Comparison of ENCODE assay signal across 14 cellular contexts in genomic region chr4:707929-708630, GRCh38. TPM values are rescaled to one million over a fixed set of nuclear protein-coding genes. Genes with fewer than 3 reads are reported as not detected.
DNase-seq lines count a peak whose midpoint lies in the region; ATAC-seq and TF ChIP-seq lines count a peak whose summit lies in the region.
"Had no signal": no experiment of that assay in that cellular context is flagged by ENCODE, and none has a peak within 500 bp of the region (broad histone marks: within the 10 kb centered on the region; RNA-seq: fewer than 3 reads in every experiment).

No MANE protein-coding gene starts in this region.

- H3K27me3 ChIP-seq in right cardiac atrium (ENCODE audit: control insufficient read depth, insufficient read depth) (no peaks in the 10 kb centered on the region), subcutaneous abdominal adipose tissue (ENCODE audit: control insufficient read depth in 5 of 5, insufficient read depth in 4 of 5, low read length in 5 of 5) (no peaks in the 10 kb centered on the region)
- no peaks in the 10 kb centered on the region for H3K27me3 ChIP-seq in CD4-positive, alpha-beta memory T cell (ENCODE audit: insufficient read depth, low read length)
- H3K27me3 ChIP-seq: left lung, ovary had no signal

- POLR2A ChIA-PET in naive thymus-derived CD8-positive, alpha-beta T cell (lab: Charles Lee): no interaction called here
- POLR2A ChIA-PET in CD4-positive, alpha-beta memory T cell (lab: Charles Lee; ENCODE audit: partially characterized antibody): no interaction called here

- H3K27ac ChIP-seq in right cardiac atrium (ENCODE audit: low read length) (no peak overlapping the region), subcutaneous abdominal adipose tissue (ENCODE audit: low read depth, low read length) (no peak overlapping the region)
- H3K27ac ChIP-seq in CD4-positive, alpha-beta memory T cell (ENCODE audit: low read depth, low read length): no peak overlapping the region
- H3K27ac ChIP-seq: ovary had no signal

- H3K4me1 Mint-ChIP-seq in chondrocyte (ENCODE audit: low read depth): peaks cover 35% of the 10 kb centered on the region
- H3K4me1 Mint-ChIP-seq in naive thymus-derived CD8-positive, alpha-beta T cell: peaks cover 16 to 38% (median 30%) of the 10 kb centered on the region in 4 donors
- peaks cover 10 to 32% (median 19%) of the 10 kb centered on the region in 4 donors for H3K4me1 Mint-ChIP-seq in CD4-positive, alpha-beta memory T cell

- peak overlapping the region; percentile 22 for H3K4me3 Mint-ChIP-seq in chondrocyte (ENCODE audit: unreplicated experiment)
- peak overlapping the region in 7 of 10 donors; percentile 25 to 78 (median 47) for H3K4me3 Mint-ChIP-seq in naive thymus-derived CD8-positive, alpha-beta T cell
- peak overlapping the region in 3 of 8 donors; percentile 25 to 44 (median 34) for H3K4me3 Mint-ChIP-seq in CD4-positive, alpha-beta memory T cell

- no peak for ATAC-seq in right cardiac atrium
- no peak for ATAC-seq in left ventricle myocardium superior
- no peak for ATAC-seq in naive thymus-derived CD8-positive, alpha-beta T cell
- no peak for ATAC-seq in GM21825 (IDR thresholded peaks at IDR 0.05; ENCODE audit: unreplicated experiment)
- ATAC-seq: left lung had no signal

- H3K9me3 ChIP-seq in right cardiac atrium (ENCODE audit: control insufficient read depth, low read length): no peaks in the 10 kb centered on the region
- H3K9me3 ChIP-seq in subcutaneous abdominal adipose tissue (ENCODE audit: control insufficient read depth in 5 of 5, low read length in 5 of 5): no peaks in the 10 kb centered on the region
- H3K9me3 ChIP-seq in CD4-positive, alpha-beta memory T cell (ENCODE audit: control insufficient read depth in 1 of 2, low read length in 2 of 2): no peaks in the 10 kb centered on the region
- H3K9me3 ChIP-seq: left lung, ovary had no signal

- H3K4me1 ChIP-seq in right cardiac atrium (ENCODE audit: control insufficient read depth, insufficient read depth, low read length) (peaks cover 7% of the 10 kb centered on the region), subcutaneous abdominal adipose tissue (ENCODE audit: control insufficient read depth in 5 of 5, insufficient read depth in 5 of 5, low read length in 5 of 5) (peaks cover 4 to 51% (median 39%) of the 10 kb centered on the region in 5 donors)
- peaks cover 29% of the 10 kb centered on the region for H3K4me1 ChIP-seq in CD4-positive, alpha-beta memory T cell (ENCODE audit: insufficient read depth, low read length)

- peak overlapping the region; percentile 36 for H3K27ac Mint-ChIP-seq in chondrocyte (ENCODE audit: unreplicated experiment)
- peak overlapping the region in 5 of 10 donors; percentile 33 to 79 (median 63) for H3K27ac Mint-ChIP-seq in naive thymus-derived CD8-positive, alpha-beta T cell
- H3K27ac Mint-ChIP-seq in CD4-positive, alpha-beta memory T cell: peak overlapping the region in 3 of 7 donors; percentile 15 to 71 (median 55)

- peaks cover 0 to 6% (median 0%) of the 10 kb centered on the region in 5 donors for H3K36me3 ChIP-seq in subcutaneous abdominal adipose tissue (ENCODE audit: control insufficient read depth in 5 of 5, insufficient read depth in 5 of 5, low read length in 5 of 5)
- no peaks in the 10 kb centered on the region for H3K36me3 ChIP-seq in CD4-positive, alpha-beta memory T cell (ENCODE audit: insufficient read depth, low read length)
- H3K36me3 ChIP-seq: left lung, ovary had no signal

- intact Hi-C loops in right cardiac atrium (cut with DNase I): no loop called here
- intact Hi-C loops in left ventricle myocardium superior (cut with micrococcal nuclease): no loop called here
- intact Hi-C loops in CD4-positive, alpha-beta memory T cell (cut with micrococcal nuclease): no loop called here

- H3K27me3 Mint-ChIP-seq in chondrocyte (ENCODE audit: low read depth): no peaks in the 10 kb centered on the region
- no peaks in the 10 kb centered on the region for H3K27me3 Mint-ChIP-seq in naive thymus-derived CD8-positive, alpha-beta T cell
- H3K27me3 Mint-ChIP-seq in CD4-positive, alpha-beta memory T cell: no peaks in the 10 kb centered on the region

- H3K9me3 Mint-ChIP-seq in chondrocyte (ENCODE audit: low read depth): no peaks in the 10 kb centered on the region
- H3K9me3 Mint-ChIP-seq in naive thymus-derived CD8-positive, alpha-beta T cell: no peaks in the 10 kb centered on the region
- H3K9me3 Mint-ChIP-seq in CD4-positive, alpha-beta memory T cell: no peaks in the 10 kb centered on the region

- WGBS in right cardiac atrium: 83% methylated on average over 11 of the region's 11 CpGs

- peaks cover 1% of the 10 kb centered on the region for H3K36me3 Mint-ChIP-seq in chondrocyte (ENCODE audit: low read depth)
- peaks cover 0 to 5% (median 0%) of the 10 kb centered on the region in 3 donors for H3K36me3 Mint-ChIP-seq in naive thymus-derived CD8-positive, alpha-beta T cell
- H3K36me3 Mint-ChIP-seq in CD4-positive, alpha-beta memory T cell: peaks cover 0 to 2% of the 10 kb centered on the region in 2 donors

- CTCF ChIA-PET in CD4-positive, alpha-beta memory T cell (lab: Charles Lee; ENCODE audit: partially characterized antibody): no interaction called here

- peak overlapping the region in 3 of 5 donors; percentile 39 to 46 (median 44) for H3K9ac ChIP-seq in subcutaneous abdominal adipose tissue (ENCODE audit: low read length in 5 of 5)

- DNase-seq in right cardiac atrium: peak in 2 of 3 donors; percentile 46 to 60
- no peak for DNase-seq in left ventricle myocardium superior
- no peak for DNase-seq in chondrocyte (ENCODE audit: low spot score)
- DNase-seq in naive thymus-derived CD8-positive, alpha-beta T cell: peak in 1 of 10 donors; percentile 57
- no peak for DNase-seq in CD4-positive, alpha-beta memory T cell
- no peak for DNase-seq in activated effector memory CD4-positive, alpha-beta T cell treated with anti-CD3 and anti-CD28 coated beads, Interleukin-2, amount 50 U/mL, for 16 hours
- DNase-seq: activated CD4-positive, alpha-beta T cell treated with anti-CD3 and anti-CD28 coated beads, Interleukin-2, amount 50 U/mL, for 1 hour; left lung; MV-4-11; NCI-H226; ovary had no signal

- H3K4me3 ChIP-seq in right cardiac atrium (ENCODE audit: low read length): no peak overlapping the region
- H3K4me3 ChIP-seq in subcutaneous abdominal adipose tissue (ENCODE audit: low read depth in 1 of 5, low read length in 5 of 5): peak overlapping the region in 3 of 5 donors; percentile 3 to 39 (median 24)
- no peak overlapping the region for H3K4me3 ChIP-seq in CD4-positive, alpha-beta memory T cell (ENCODE audit: low read length in 2 of 2)

- TF ChIP-seq CTCF in chondrocyte (IDR thresholded peaks at IDR 0.05): no peak

RNA-seq across cellular contexts. Expression of gene PCGF3, which starts 2.4 kb away (rescaled TPM):
- total RNA-seq in right cardiac atrium (10 to 100 TPM; 25.0 to 28.6 (median 26.4) TPM), left ventricle myocardium superior (20.9 TPM), chondrocyte (54.1 to 60.8 TPM (median 55.4 TPM) in 3 replicates)
- polyA plus RNA-seq in right cardiac atrium: 30.1 TPM
- 10 to 100 TPM; 45.6 to 49.3 TPM for total RNA-seq in naive thymus-derived CD8-positive, alpha-beta T cell
- 1 to 10 TPM; 3.4 to 4.4 (median 3.9) TPM for polyA plus RNA-seq in naive thymus-derived CD8-positive, alpha-beta T cell
- 10 to 100 TPM; 66.1 to 73.8 TPM for total RNA-seq in CD4-positive, alpha-beta memory T cell
- 1 to 10 TPM; 2.9 to 5.0 TPM for polyA plus RNA-seq in CD4-positive, alpha-beta memory T cell

RNA-seq across cellular contexts. Expression of gene SLC49A3, which starts 19.1 kb away (rescaled TPM):
- total RNA-seq in right cardiac atrium (10 to 100 TPM; 13.7 to 19.5 (median 16.9) TPM), left ventricle myocardium superior (12.6 TPM), chondrocyte (0.85 to 1.3 TPM (median 0.89 TPM) in 3 replicates)
- polyA plus RNA-seq in right cardiac atrium: 10.6 TPM
- total RNA-seq in naive thymus-derived CD8-positive, alpha-beta T cell: 1 to 10 TPM; 2.0 to 3.7 TPM
- under 1 TPM in 2 of 3 donors, not detected in 1; 0.30 to 0.38 TPM for polyA plus RNA-seq in naive thymus-derived CD8-positive, alpha-beta T cell
- total RNA-seq in CD4-positive, alpha-beta memory T cell: 1 to 10 TPM; 1.0 to 1.7 TPM
- not detected for polyA plus RNA-seq in CD4-positive, alpha-beta memory T cell
- total RNA-seq: HT1080 had no signal

RNA-seq across cellular contexts. Expression of gene MYL5, which starts 33.7 kb away (rescaled TPM):
- total RNA-seq in right cardiac atrium: 1 to 10 TPM; 4.0 to 6.0 (median 4.7) TPM
- 3.8 TPM for polyA plus RNA-seq in right cardiac atrium
- total RNA-seq in left ventricle myocardium superior: 2.7 TPM
- total RNA-seq in chondrocyte: 22.8 to 26.5 TPM (median 25.6 TPM) in 3 replicates
- total RNA-seq in naive thymus-derived CD8-positive, alpha-beta T cell: 10 to 100 TPM; 34.9 to 35.6 TPM
- 10 to 100 TPM in 1 of 3 donors, 1 to 10 TPM in 2; 3.1 to 13.9 (median 7.5) TPM for polyA plus RNA-seq in naive thymus-derived CD8-positive, alpha-beta T cell
- 10 to 100 TPM; 12.1 to 15.4 TPM for total RNA-seq in CD4-positive, alpha-beta memory T cell
- 1 to 10 TPM; 2.1 to 3.2 TPM for polyA plus RNA-seq in CD4-positive, alpha-beta memory T cell

RNA-seq across cellular contexts. Expression of gene ATP5ME, which starts 34.0 kb away (rescaled TPM):
- total RNA-seq in right cardiac atrium: 100 to 1,000 TPM; 689 to 911 (median 734) TPM
- 1,352 TPM for polyA plus RNA-seq in right cardiac atrium
- 1,128 TPM for total RNA-seq in left ventricle myocardium superior
- total RNA-seq in chondrocyte: 240 to 279 TPM (median 256 TPM) in 3 replicates
- total RNA-seq in naive thymus-derived CD8-positive, alpha-beta T cell: 100 to 1,000 TPM; 146 to 155 TPM
- polyA plus RNA-seq in naive thymus-derived CD8-positive, alpha-beta T cell: 100 to 1,000 TPM; 420 to 468 (median 462) TPM
- 100 to 1,000 TPM; 137 to 152 TPM for total RNA-seq in CD4-positive, alpha-beta memory T cell
- polyA plus RNA-seq in CD4-positive, alpha-beta memory T cell: 100 to 1,000 TPM; 419 to 542 TPM

Comparison
In these comparisons a context has a peak if more than half of its experiments do, and no peak if none do; other contexts are left out.
1. DNase-seq: peak in right cardiac atrium (2 of 3); none in left ventricle myocardium superior (single experiment), chondrocyte (single experiment), CD4-positive, alpha-beta memory T cell (0 of 5) and activated effector memory CD4-positive, alpha-beta T cell treated with anti-CD3 and anti-CD28 coated beads, Interleukin-2, amount 50 U/mL, for 16 hours (single experiment).
2. H3K4me3 ChIP-seq: peak in subcutaneous abdominal adipose tissue (3 of 5); none in right cardiac atrium (single experiment) and CD4-positive, alpha-beta memory T cell (0 of 2).